8 cellular contexts compared by ENCODE assay signal in the genomic region with DNA sequence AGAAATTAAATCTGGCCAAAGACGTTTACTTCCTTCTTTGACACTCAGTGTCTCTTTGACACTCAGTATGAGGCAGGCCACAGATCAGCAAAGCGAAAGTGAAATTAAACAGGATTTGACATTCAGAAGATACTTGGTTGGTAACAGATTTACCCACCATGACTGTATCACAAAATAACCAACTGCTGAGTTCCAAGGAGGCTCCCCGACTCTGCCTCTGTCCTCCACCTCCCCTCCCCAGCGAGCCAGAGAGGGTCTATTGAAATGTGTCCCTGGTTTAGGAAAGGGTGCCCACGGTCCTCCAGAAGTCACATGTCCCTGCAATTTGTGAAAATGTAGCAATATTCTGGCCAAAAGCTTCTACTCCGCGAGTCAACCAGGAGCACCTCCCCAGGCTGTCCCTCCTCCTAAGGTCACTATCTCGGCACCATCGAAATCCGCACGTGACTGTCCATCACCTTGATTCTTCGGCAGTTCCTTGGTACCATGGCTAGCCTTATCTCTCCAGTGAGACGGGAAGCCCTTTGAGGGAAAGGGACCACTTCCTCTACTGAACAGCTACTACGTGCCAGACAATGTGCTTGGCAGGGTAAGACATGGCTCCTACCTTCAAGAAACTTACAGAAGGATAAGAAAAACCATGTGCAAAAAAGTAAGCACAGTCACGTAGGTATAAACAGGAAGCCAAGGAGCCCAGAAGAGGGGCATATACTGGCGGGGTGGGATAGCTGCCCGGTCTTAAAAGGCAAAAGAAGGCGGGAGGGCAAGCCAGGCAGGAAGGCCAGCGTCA.
DNase-seq lines count a peak whose midpoint lies in the region; ATAC-seq and TF ChIP-seq lines count a peak whose summit lies in the region.

No MANE protein-coding gene starts in this region.

- TF ChIP-seq CTCF in fibroblast of mammary gland (conservative IDR thresholded peaks at IDR 0.05; ENCODE audit: control insufficient read depth, insufficient read depth, low read depth, low read length) (no peak), neutrophil (IDR thresholded peaks at IDR 0.05) (no peak)

- H3K27ac ChIP-seq in neutrophil, result peak overlapping the region; percentile 77

- H3K4me3 ChIP-seq in fibroblast of mammary gland (ENCODE audit: control insufficient read depth, low read depth, low read length) (peak overlapping the region; percentile 58), neutrophil (ENCODE audit: low read depth in 1 of 2, low read length in 1 of 2) (peak overlapping the region; percentile 68)

- H3K4me1 ChIP-seq in neutrophil (ENCODE audit: control insufficient read depth in 1 of 2, insufficient read depth in 1 of 2, low read depth in 1 of 2, low read length in 1 of 2), result peaks cover 28 to 31% of the 10 kb centered on the region in 2 experiments

- no peaks in the 10 kb centered on the region for H3K27me3 ChIP-seq in neutrophil

- H3K36me3 ChIP-seq in neutrophil, result peaks cover 9% of the 10 kb centered on the region

- no peaks in the 10 kb centered on the region for H3K9me3 ChIP-seq in neutrophil

- ATAC-seq in GM21576 (IDR thresholded peaks at IDR 0.05; ENCODE audit: unreplicated experiment), result peak; percentile 39

- DNase-seq in EH (ENCODE audit: low read depth) (peak; percentile 40), Kasumi-1 (lab: John Stamatoyannopoulos, UW) (peak; percentile 43 to 50), fibroblast of mammary gland (ENCODE audit: low read depth) (no peak), retina (no peak), NCI-H1048 (lab: John Stamatoyannopoulos, UW) (no peak)
- DNase-seq in activated CD8-positive, alpha-beta memory T cell treated with anti-CD3 and anti-CD28 coated beads, Interleukin-2, amount 50 U/mL, for 48 hours, result peak; percentile 64

Comparison
In these comparisons a context has a peak if more than half of its experiments do, and no peak if none do; other contexts are left out.
1. DNase-seq: peak in EH (single experiment), Kasumi-1 (2 of 2) and activated CD8-positive, alpha-beta memory T cell treated with anti-CD3 and anti-CD28 coated beads, Interleukin-2, amount 50 U/mL, for 48 hours (single experiment); none in fibroblast of mammary gland (single experiment), retina (single experiment) and NCI-H1048 (single experiment).